ENCODE assay signal across 28 cellular contexts in genomic region chr6:82094166-82094806, GRCh38.
"Had no signal": no experiment of that assay in that cellular context is flagged by ENCODE, and none has a peak within 500 bp of the region (broad histone marks: within the 10 kb centered on the region; RNA-seq: fewer than 3 reads in every experiment).

No MANE protein-coding gene starts in this region.

- ATAC-seq: left colon; left ventricle myocardium superior; mucosa of descending colon; natural killer cell treated with Interleukin-12 subunit alpha and Interleukin-12 subunit beta and Interleukin-15 and Interleukin-18, amount 100 ng/mL, for 72 hours; pancreas; sciatic nerve; stimulated activated naive CD8-positive, alpha-beta T cell treated with anti-CD3 and anti-CD28 coated beads, Interleukin-15, amount 100 ng/mL, for 72 hours had no signal

- H3K4me3 ChIP-seq: dorsolateral prefrontal cortex, lung, mucosa of descending colon, pancreas, smooth muscle cell, tibial artery had no signal

- H3K36me3 Mint-ChIP-seq: immature natural killer cell; memory B cell; mesothelial cell of epicardium; naive B cell; natural killer cell treated with Interleukin-12 subunit alpha and Interleukin-12 subunit beta and Interleukin-15 and Interleukin-18, amount 100 ng/mL, for 72 hours; type B pancreatic cell had no signal

- H3K27ac ChIP-seq: dorsolateral prefrontal cortex, neutrophil, pancreas, tibial artery had no signal

- H3K9me3 ChIP-seq: mucosa of descending colon, neutrophil, pancreas, tibial artery had no signal

- DNase-seq: cortex of kidney; dorsolateral prefrontal cortex; effector CD4-positive, alpha-beta T cell; hypothalamus; immature natural killer cell; islet precursor cell; kidney glomerular epithelial cell; left colon; left ventricle myocardium superior; mucosa of descending colon; naive B cell; pancreas; stimulated activated CD4-positive, alpha-beta T cell treated with anti-CD3 and anti-CD28 coated beads, Interleukin-12 subunit alpha, Interleukin-12 subunit beta, amount 100 ng/mL, for 4 hours; stimulated activated CD4-positive, alpha-beta T cell treated with anti-CD3 and anti-CD28 coated beads, Interleukin-1b, Interleukin-23, amount 100 ng/mL, for 48 hours; stimulated activated CD4-positive, alpha-beta T cell treated with anti-CD3 and anti-CD28 coated beads, Interleukin-4, amount 100 ng/mL, for 1 hour; stimulated activated CD8-positive, alpha-beta memory T cell treated with anti-CD3 and anti-CD28 coated beads, Interleukin-4, amount 100 ng/mL, for 48 hours; stimulated activated naive CD4-positive, alpha-beta T cell; stimulated activated naive CD8-positive, alpha-beta T cell treated with anti-CD3 and anti-CD28 coated beads, Interleukin-15, amount 100 ng/mL, for 72 hours; tibial artery had no signal

- H3K27me3 ChIP-seq: neutrophil, pancreas, tibial artery had no signal

- H3K4me3 Mint-ChIP-seq: immature natural killer cell; memory B cell; mesothelial cell of epicardium; naive B cell; natural killer cell treated with Interleukin-12 subunit alpha and Interleukin-12 subunit beta and Interleukin-15 and Interleukin-18, amount 100 ng/mL, for 72 hours; neural crest cell; stimulated activated naive CD8-positive, alpha-beta T cell treated with anti-CD3 and anti-CD28 coated beads, Interleukin-15, amount 100 ng/mL, for 72 hours; type B pancreatic cell had no signal

- H3K27ac Mint-ChIP-seq: immature natural killer cell; memory B cell; mesothelial cell of epicardium; naive B cell; natural killer cell treated with Interleukin-12 subunit alpha and Interleukin-12 subunit beta and Interleukin-15 and Interleukin-18, amount 100 ng/mL, for 72 hours; stimulated activated naive CD8-positive, alpha-beta T cell treated with anti-CD3 and anti-CD28 coated beads, Interleukin-15, amount 100 ng/mL, for 72 hours; type B pancreatic cell had no signal

- H3K36me3 ChIP-seq: neutrophil, pancreas, tibial artery had no signal

- H3K9me3 Mint-ChIP-seq: memory B cell; neural crest cell; stimulated activated naive CD8-positive, alpha-beta T cell treated with anti-CD3 and anti-CD28 coated beads, Interleukin-15, amount 100 ng/mL, for 72 hours; type B pancreatic cell had no signal

- H3K4me1 Mint-ChIP-seq: immature natural killer cell; memory B cell; mesothelial cell of epicardium; naive B cell; stimulated activated naive CD8-positive, alpha-beta T cell treated with anti-CD3 and anti-CD28 coated beads, Interleukin-15, amount 100 ng/mL, for 72 hours had no signal

- H3K27me3 Mint-ChIP-seq: natural killer cell treated with Interleukin-12 subunit alpha and Interleukin-12 subunit beta and Interleukin-15 and Interleukin-18, amount 100 ng/mL, for 72 hours; type B pancreatic cell had no signal
